ENCODE assay signal across 12 cellular contexts in the genomic region with DNA sequence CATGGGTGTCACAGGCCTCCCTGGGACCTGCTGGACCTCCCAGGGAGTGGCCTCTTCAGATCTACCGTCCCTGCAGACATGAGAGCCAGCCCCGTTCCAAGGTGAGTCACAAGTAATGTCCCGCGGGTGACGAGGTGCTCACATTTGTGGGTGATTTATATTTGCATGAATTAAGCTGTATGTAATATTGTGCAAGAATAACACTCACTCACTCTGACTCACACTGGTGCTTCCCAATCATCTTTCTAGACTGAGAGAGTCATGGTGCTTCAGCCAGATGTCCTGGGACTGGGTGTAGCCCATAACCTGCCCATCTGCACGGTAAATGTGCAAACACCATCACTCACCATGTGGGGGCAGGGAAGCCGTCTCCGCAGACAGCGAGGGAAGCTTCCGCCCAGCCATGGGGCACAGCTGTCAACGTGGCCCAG.
DNase-seq lines count a peak whose midpoint lies in the region; ATAC-seq, FAIRE-seq and TF ChIP-seq lines count a peak whose summit lies in the region.
"Had no signal": no experiment of that assay in that cellular context is flagged by ENCODE, and none has a peak within 500 bp of the region (broad histone marks: within the 10 kb centered on the region; RNA-seq: fewer than 3 reads in every experiment).

No MANE protein-coding gene starts in this region.

- no peak for TF ChIP-seq POLR2A in K562 (conservative IDR thresholded peaks at IDR 0.05)

- H3F3A ChIP-seq in neural progenitor cell (ENCODE audit: low read depth): no peaks in the 10 kb centered on the region

- CTCF ChIA-PET in K562 (lab: Yijun Ruan, JAX; ENCODE audit: low intra/inter-chr PET ratio): no interaction called here

- H3K27me3 ChIP-seq in K562 (ENCODE audit: control insufficient read depth in 2 of 2, insufficient read depth in 2 of 2, low read length in 2 of 2): peaks cover 0 to 30% of the 10 kb centered on the region in 2 experiments; a peak in 2 of 5 replicates
- H3K27me3 ChIP-seq in neural progenitor cell: no peaks in the 10 kb centered on the region
- H3K27me3 ChIP-seq: cardiac muscle cell had no signal

- peaks cover 21% of the 10 kb centered on the region for H3K4me1 Mint-ChIP-seq in activated T-cell treated with anti-CD3 and anti-CD28 coated beads, Interleukin-2, amount 50 U/mL, for 4 hours (ENCODE audit: low read depth)
- H3K4me1 Mint-ChIP-seq in neural progenitor cell (peaks cover 6% of the 10 kb centered on the region), type B pancreatic cell (ENCODE audit: unreplicated experiment) (no peaks in the 10 kb centered on the region)

- no peak for TF ChIP-seq EP300 in K562 (IDR thresholded peaks at IDR 0.05; ENCODE audit: low read length)

- no peak for DNase-seq in activated T-cell treated with anti-CD3 and anti-CD28 coated beads, Interleukin-2, amount 50 U/mL, for 4 hours
- DNase-seq in activated T-cell treated with anti-CD3 and anti-CD28 coated beads for 4 hours (no peak), NOMO-1 treated with dmso at 0.1 percent for 144 hours (lab: John Stamatoyannopoulos, UW; ENCODE audit: unreplicated experiment) (peak; percentile 17), K562 (ENCODE audit: extremely low read depth in 1 of 4, low spot score in 3 of 4) (no peak), neural progenitor cell (ENCODE audit: low spot score) (peak; percentile 21), type B pancreatic cell (ENCODE audit: extremely low spot score, unreplicated experiment) (no peak), NCI-H2171 (lab: John Stamatoyannopoulos, UW) (no peak)
- DNase-seq: mucosa of descending colon, NCI-H1417 treated with DMSO at 0.1 percent for 48 hours, NCI-H526 had no signal

- H3K4me3 ChIP-seq in K562: no peak overlapping the region
- no peak overlapping the region for H3K4me3 ChIP-seq in neural progenitor cell
- H3K4me3 ChIP-seq: cardiac muscle cell, mucosa of descending colon had no signal

- intact Hi-C loops in K562 (cut with micrococcal nuclease): no loop called here

- H3K27ac ChIP-seq in K562 (ENCODE audit: extremely low read depth, low read depth, low read length) (no peak overlapping the region), neural progenitor cell (no peak overlapping the region)
- H3K27ac ChIP-seq: cardiac muscle cell had no signal

- H4K20me1 ChIP-seq in K562 (replicated peaks; ENCODE audit: control insufficient read depth, insufficient read depth, low read length): no peaks in the 10 kb centered on the region
- no peaks in the 10 kb centered on the region for H4K20me1 ChIP-seq in neural progenitor cell (ENCODE audit: low read depth)

- H3K36me3 ChIP-seq in K562 (ENCODE audit: control insufficient read depth, insufficient read depth, low read length): no peaks in the 10 kb centered on the region
- no peaks in the 10 kb centered on the region for H3K36me3 ChIP-seq in neural progenitor cell
- H3K36me3 ChIP-seq: cardiac muscle cell had no signal

- no peak for TF ChIP-seq RAD21 in K562 (CRISPR knock-in tag; conservative IDR thresholded peaks at IDR 0.05 in 1 of 2, IDR thresholded peaks at IDR 0.05 in 1 of 2)

- no peak overlapping the region for H3K4me3 Mint-ChIP-seq in activated T-cell treated with anti-CD3 and anti-CD28 coated beads, Interleukin-2, amount 50 U/mL, for 4 hours
- no peak overlapping the region for H3K4me3 Mint-ChIP-seq in neural progenitor cell
- H3K4me3 Mint-ChIP-seq in type B pancreatic cell: no peak overlapping the region

- no peaks in the 10 kb centered on the region for H3K9me1 ChIP-seq in K562 (ENCODE audit: control insufficient read depth, insufficient read depth, low read length)

- peaks cover 22% of the 10 kb centered on the region for H3K9me3 Mint-ChIP-seq in activated T-cell treated with anti-CD3 and anti-CD28 coated beads, Interleukin-2, amount 50 U/mL, for 4 hours
- H3K9me3 Mint-ChIP-seq in neural progenitor cell (peaks cover 5% of the 10 kb centered on the region), type B pancreatic cell (no peaks in the 10 kb centered on the region)

- no peaks in the 10 kb centered on the region for H3K36me3 Mint-ChIP-seq in activated T-cell treated with anti-CD3 and anti-CD28 coated beads, Interleukin-2, amount 50 U/mL, for 4 hours (ENCODE audit: insufficient read depth)
- H3K36me3 Mint-ChIP-seq in neural progenitor cell (peaks cover 5% of the 10 kb centered on the region), type B pancreatic cell (no peaks in the 10 kb centered on the region)

- H3K9ac ChIP-seq in K562 (ENCODE audit: insufficient read depth in 1 of 2, low read depth in 2 of 2, low read length in 2 of 2) (no peak overlapping the region), neural progenitor cell (no peak overlapping the region)

- H3K9me3 ChIP-seq in K562 (replicated peaks; ENCODE audit: control insufficient read depth, insufficient read depth, low read depth, low read length): no peaks in the 10 kb centered on the region
- H3K9me3 ChIP-seq in neural progenitor cell (ENCODE audit: low read depth): no peaks in the 10 kb centered on the region

- H3K79me2 ChIP-seq in K562 (ENCODE audit: control insufficient read depth, insufficient read depth, low read length) (no peaks in the 10 kb centered on the region), neural progenitor cell (ENCODE audit: low read depth) (no peaks in the 10 kb centered on the region)

- H2AFZ ChIP-seq in K562 (ENCODE audit: low read depth, low read length): no peak overlapping the region
- no peak overlapping the region for H2AFZ ChIP-seq in neural progenitor cell (replicated peaks)

- TF ChIP-seq CTCF in K562 (IDR thresholded peaks at IDR 0.05 in 2 of 3, conservative IDR thresholded peaks at IDR 0.05 in 1 of 3; ENCODE audit: insufficient read depth in 2 of 3, low read depth in 1 of 3, low read length in 3 of 3) (no peak), neural progenitor cell (IDR thresholded peaks at IDR 0.05) (peak; percentile 21), type B pancreatic cell (conservative IDR thresholded peaks at IDR 0.05) (no peak)

- H3K4me2 ChIP-seq in K562 (ENCODE audit: insufficient read depth, low read length): no peak overlapping the region
- no peak overlapping the region for H3K4me2 ChIP-seq in neural progenitor cell

- no peak for FAIRE-seq in K562 (lab: Jason Lieb, UNC)

- H3K27ac Mint-ChIP-seq in neural progenitor cell (no peak overlapping the region), type B pancreatic cell (no peak overlapping the region)

- H3K4me1 ChIP-seq in K562 (replicated peaks in 1 of 2; ENCODE audit: control insufficient read depth in 2 of 2, insufficient read depth in 2 of 2, low read length in 2 of 2) (no peaks in the 10 kb centered on the region), neural progenitor cell (no peaks in the 10 kb centered on the region)

- in situ Hi-C loops in K562 (cut with MboI): no loop called here

- POLR2A ChIA-PET in K562 (lab: Yijun Ruan, JAX): no interaction called here

- ATAC-seq in activated T-cell treated with anti-CD3 and anti-CD28 coated beads, Interleukin-2, amount 50 U/mL, for 4 hours: peak; percentile 37 to 75
- ATAC-seq in K562 (peak; percentile 40; the same call in 2 of the 3 replicates), GM21529 (IDR thresholded peaks at IDR 0.05; ENCODE audit: unreplicated experiment) (no peak)
- ATAC-seq: mucosa of descending colon had no signal

- H3K27me3 Mint-ChIP-seq in activated T-cell treated with anti-CD3 and anti-CD28 coated beads, Interleukin-2, amount 50 U/mL, for 4 hours (ENCODE audit: low read depth): no peaks in the 10 kb centered on the region
- H3K27me3 Mint-ChIP-seq in neural progenitor cell (ENCODE audit: insufficient read depth, low read depth) (peaks cover 15% of the 10 kb centered on the region), type B pancreatic cell (peaks cover 4% of the 10 kb centered on the region)

- BruUV-seq in K562 (replicated peaks; lab: Mats Ljungman, UMichigan): no TSS peak

- under 1% methylated on average over 11 of the region's 11 CpGs for WGBS in K562 (ENCODE audit: insufficient coverage, low coverage, missing lambda C conversion rate)

TF ChIP-seq in K562, 482 proteins besides CTCF, POLR2A, EP300 and RAD21:
- TF ChIP-seq ZNF830 (CRISPR knock-in tag; IDR thresholded peaks at IDR 0.05): no peak
- TF ChIP-seq MAFF (IDR thresholded peaks at IDR 0.05; ENCODE audit: low read length): no peak
- TF ChIP-seq, protein P1, sequence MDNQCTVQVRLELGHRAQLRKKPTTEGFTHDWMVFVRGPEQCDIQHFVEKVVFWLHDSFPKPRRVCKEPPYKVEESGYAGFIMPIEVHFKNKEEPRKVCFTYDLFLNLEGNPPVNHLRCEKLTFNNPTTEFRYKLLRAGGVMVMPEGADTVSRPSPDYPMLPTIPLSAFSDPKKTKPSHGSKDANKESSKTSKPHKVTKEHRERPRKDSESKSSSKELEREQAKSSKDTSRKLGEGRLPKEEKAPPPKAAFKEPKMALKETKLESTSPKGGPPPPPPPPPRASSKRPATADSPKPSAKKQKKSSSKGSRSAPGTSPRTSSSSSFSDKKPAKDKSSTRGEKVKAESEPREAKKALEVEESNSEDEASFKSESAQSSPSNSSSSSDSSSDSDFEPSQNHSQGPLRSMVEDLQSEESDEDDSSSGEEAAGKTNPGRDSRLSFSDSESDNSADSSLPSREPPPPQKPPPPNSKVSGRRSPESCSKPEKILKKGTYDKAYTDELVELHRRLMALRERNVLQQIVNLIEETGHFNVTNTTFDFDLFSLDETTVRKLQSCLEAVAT (IDR thresholded peaks at IDR 0.05): no peak
- TF ChIP-seq ZNF324 (CRISPR knock-in tag; IDR thresholded peaks at IDR 0.05): no peak
- no peak for TF ChIP-seq RBM22 (IDR thresholded peaks at IDR 0.05; ENCODE audit: low read depth, low read length, poor library complexity, severe bottlenecking)
- TF ChIP-seq KLF1 (tag; IDR thresholded peaks at IDR 0.05): no peak

Comparison
In these comparisons a context has a peak if more than half of its experiments do, and no peak if none do; other contexts are left out.
1. DNase-seq: peak in NOMO-1 treated with dmso at 0.1 percent for 144 hours (single experiment) and neural progenitor cell (single experiment); none in activated T-cell treated with anti-CD3 and anti-CD28 coated beads, Interleukin-2, amount 50 U/mL, for 4 hours (single experiment), activated T-cell treated with anti-CD3 and anti-CD28 coated beads for 4 hours (single experiment), K562 (0 of 4), type B pancreatic cell (single experiment) and NCI-H2171 (single experiment).